Comparison of ENCODE assay signal across 13 cellular contexts in the genomic region with DNA sequence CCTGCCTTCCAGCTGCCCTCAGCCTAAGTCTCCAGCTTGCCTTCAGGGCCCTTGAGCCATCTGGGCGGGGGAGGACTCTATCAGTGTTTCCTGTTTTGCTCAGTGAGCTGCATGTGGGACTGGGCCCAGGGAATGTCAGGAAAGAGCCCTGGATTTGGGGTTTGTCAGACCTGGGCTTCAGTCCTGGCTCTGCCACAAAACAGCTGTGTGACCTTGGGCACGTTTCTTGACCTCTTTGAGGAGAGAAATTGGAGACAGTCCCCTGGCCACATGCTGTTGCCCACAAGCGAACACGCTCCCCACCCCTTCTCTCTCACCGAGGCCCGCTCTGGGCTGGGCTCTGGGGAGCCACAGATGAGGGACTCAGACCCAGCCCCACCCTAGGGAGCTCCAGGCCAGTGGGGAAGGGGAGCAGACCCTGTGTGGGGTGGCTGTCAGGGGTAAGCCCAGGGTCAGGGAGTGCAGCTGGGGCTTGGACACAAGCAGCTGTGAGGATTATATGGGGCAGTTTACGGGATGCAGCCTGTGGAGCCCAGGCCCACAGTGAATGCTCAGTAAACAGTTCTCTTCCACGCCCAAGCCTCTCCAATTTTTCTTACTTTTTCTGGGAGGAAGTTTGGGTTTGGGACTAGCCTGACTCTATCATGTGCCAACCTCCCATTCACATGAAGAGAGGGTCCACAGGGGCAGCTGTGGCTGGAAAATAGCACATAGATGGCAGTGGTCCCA. TPM values are rescaled to one million over a fixed set of nuclear protein-coding genes. Genes with fewer than 3 reads are reported as not detected.
A peak's percentile ranks its signal among the peaks of the same experiment; 100 is the strongest.
DNase-seq lines count a peak whose midpoint lies in the region; ATAC-seq and TF ChIP-seq lines count a peak whose summit lies in the region.
"Had no signal": no experiment of that assay in that cellular context is flagged by ENCODE, and none has a peak within 500 bp of the region (broad histone marks: within the 10 kb centered on the region; RNA-seq: fewer than 3 reads in every experiment).

No MANE protein-coding gene starts in this region.

- no peaks in the 10 kb centered on the region for H3K9me3 ChIP-seq in BLaER1 treated with 17β-estradiol and CSF1 and Interleukin-3, amounts not matched to agents 10 nM and 100 nM (replicated peaks in 1 of 11)
- no peaks in the 10 kb centered on the region for H3K9me3 ChIP-seq in esophagus squamous epithelium
- no peaks in the 10 kb centered on the region for H3K9me3 ChIP-seq in mucosa of descending colon

- DNase-seq in NB4 (ENCODE audit: low read depth) (peak; percentile 82), esophagus squamous epithelium (lab: John Stamatoyannopoulos, UW) (no peak), mucosa of descending colon (peak in 1 of 3 donors; percentile 32), C1 segment of cervical spinal cord (lab: John Stamatoyannopoulos, UW) (no peak), erythroblast (lab: John Stamatoyannopoulos, UW) (no peak)
- DNase-seq in activated CD4-positive, alpha-beta T cell treated with anti-CD3 and anti-CD28 coated beads, Interleukin-2, amount 50 U/mL, for 1 hour, result no peak
- DNase-seq: activated T-cell treated with anti-CD3 and anti-CD28 coated beads for 4 hours; CD4-positive, CD25-positive, alpha-beta regulatory T cell; left colon; T-helper 2 cell had no signal

- peaks cover 0 to 19% (median 8%) of the 10 kb centered on the region in 11 experiments; a peak in 11 of 22 replicates for H3K27me3 ChIP-seq in BLaER1 treated with 17β-estradiol and CSF1 and Interleukin-3, amounts not matched to agents 10 nM and 100 nM
- peaks cover 0 to 33% (median 5%) of the 10 kb centered on the region in 4 donors for H3K27me3 ChIP-seq in esophagus squamous epithelium

- peaks cover 0 to 12% (median 0%) of the 10 kb centered on the region in 11 experiments; a peak in 3 of 22 replicates for H4K20me1 ChIP-seq in BLaER1 treated with 17β-estradiol and CSF1 and Interleukin-3, amounts not matched to agents 10 nM and 100 nM

- H3K9ac ChIP-seq in BLaER1 treated with 17β-estradiol and CSF1 and Interleukin-3, amounts not matched to agents 10 nM and 100 nM, result peak overlapping the region in 9 of 11 experiments; percentile 3 to 55 (median 31); a peak in 10 of 22 replicates

- intact Hi-C loops in esophagus squamous epithelium (cut with DNase I), result no loop called here
- intact Hi-C loops in mucosa of descending colon (cut with DNase I, micrococcal nuclease), result no loop called here

- TF ChIP-seq POLR2A in NB4 (IDR thresholded peaks at IDR 0.05; ENCODE audit: extremely low read depth, insufficient read length) (no peak), esophagus squamous epithelium (IDR thresholded peaks at IDR 0.05) (no peak), erythroblast (IDR thresholded peaks at IDR 0.05; ENCODE audit: low read length) (no peak)

- ATAC-seq in mucosa of descending colon (peak; percentile 10), GM18867 (IDR thresholded peaks at IDR 0.05; ENCODE audit: unreplicated experiment) (no peak)

- no peaks in the 10 kb centered on the region for H3K36me3 ChIP-seq in BLaER1 treated with 17β-estradiol and CSF1 and Interleukin-3, amounts not matched to agents 10 nM and 100 nM
- H3K36me3 ChIP-seq in esophagus squamous epithelium, result no peaks in the 10 kb centered on the region
- no peaks in the 10 kb centered on the region for H3K36me3 ChIP-seq in mucosa of descending colon (ENCODE audit: low read depth)

- TF ChIP-seq CTCF in NB4 (IDR thresholded peaks at IDR 0.05; ENCODE audit: low read depth, low read length) (no peak), esophagus squamous epithelium (IDR thresholded peaks at IDR 0.05) (no peak), mucosa of descending colon (IDR thresholded peaks at IDR 0.05) (no peak)

- H3K4me3 ChIP-seq in BLaER1 treated with 17β-estradiol and CSF1 and Interleukin-3, amounts not matched to agents 10 nM and 100 nM, result no peak overlapping the region
- no peak overlapping the region for H3K4me3 ChIP-seq in NB4 (ENCODE audit: low read depth, low read length)
- H3K4me3 ChIP-seq in esophagus squamous epithelium, result no peak overlapping the region
- H3K4me3 ChIP-seq in mucosa of descending colon, result no peak overlapping the region

- peak overlapping the region; percentile 49 to 98 (median 93) for H3K4me2 ChIP-seq in BLaER1 treated with 17β-estradiol and CSF1 and Interleukin-3, amounts not matched to agents 10 nM and 100 nM

- H3K4me1 ChIP-seq in BLaER1 treated with 17β-estradiol and CSF1 and Interleukin-3, amounts not matched to agents 10 nM and 100 nM, result peaks cover 70 to 89% (median 83%) of the 10 kb centered on the region in 10 experiments
- H3K4me1 ChIP-seq in esophagus squamous epithelium (peaks cover 0 to 36% (median 3%) of the 10 kb centered on the region in 3 donors), mucosa of descending colon (ENCODE audit: low read depth) (no peaks in the 10 kb centered on the region)

- WGBS in esophagus squamous epithelium, 2 donors, result 60 to 75% methylated on average over 2 to 3 of the region's 8 CpGs

- H3K27ac ChIP-seq in BLaER1 treated with 17β-estradiol and CSF1 and Interleukin-3, amounts not matched to agents 10 nM and 100 nM, result peak overlapping the region; percentile 7 to 64 (median 35); a peak in 14 of 22 replicates
- peak overlapping the region in 3 of 4 donors; percentile 14 to 61 (median 25) for H3K27ac ChIP-seq in esophagus squamous epithelium

RNA-seq across cellular contexts. Expression of a gene that starts 12.3 kb away (rescaled TPM):
- total RNA-seq in esophagus squamous epithelium (1 to 10 TPM in 2 of 4 donors, under 1 TPM in 2; 0.15 to 4.0 (median 1.2) TPM), mucosa of descending colon (1 to 10 TPM; 2.3 to 9.9 (median 6.7) TPM)

RNA-seq across cellular contexts. Expression of a gene that starts 37.8 kb away (rescaled TPM):
- 1 to 10 TPM in 1 of 4 donors, not detected in 3; 1.1 TPM for total RNA-seq in esophagus squamous epithelium
- 10 to 100 TPM; 10.3 to 21.1 (median 11.3) TPM for total RNA-seq in mucosa of descending colon
- total RNA-seq: CD4-positive, CD25-positive, alpha-beta regulatory T cell; subcutaneous adipose tissue had no signal

Comparison
In these comparisons a context has a peak if more than half of its experiments do, and no peak if none do; other contexts are left out.
1. RNA of a gene that starts 37.8 kb away (total RNA-seq): 10.3 to 21.1 TPM in mucosa of descending colon; 1.1 TPM in esophagus squamous epithelium; every median in the first group is over 4 times any median in the second.